In the genomic region with DNA sequence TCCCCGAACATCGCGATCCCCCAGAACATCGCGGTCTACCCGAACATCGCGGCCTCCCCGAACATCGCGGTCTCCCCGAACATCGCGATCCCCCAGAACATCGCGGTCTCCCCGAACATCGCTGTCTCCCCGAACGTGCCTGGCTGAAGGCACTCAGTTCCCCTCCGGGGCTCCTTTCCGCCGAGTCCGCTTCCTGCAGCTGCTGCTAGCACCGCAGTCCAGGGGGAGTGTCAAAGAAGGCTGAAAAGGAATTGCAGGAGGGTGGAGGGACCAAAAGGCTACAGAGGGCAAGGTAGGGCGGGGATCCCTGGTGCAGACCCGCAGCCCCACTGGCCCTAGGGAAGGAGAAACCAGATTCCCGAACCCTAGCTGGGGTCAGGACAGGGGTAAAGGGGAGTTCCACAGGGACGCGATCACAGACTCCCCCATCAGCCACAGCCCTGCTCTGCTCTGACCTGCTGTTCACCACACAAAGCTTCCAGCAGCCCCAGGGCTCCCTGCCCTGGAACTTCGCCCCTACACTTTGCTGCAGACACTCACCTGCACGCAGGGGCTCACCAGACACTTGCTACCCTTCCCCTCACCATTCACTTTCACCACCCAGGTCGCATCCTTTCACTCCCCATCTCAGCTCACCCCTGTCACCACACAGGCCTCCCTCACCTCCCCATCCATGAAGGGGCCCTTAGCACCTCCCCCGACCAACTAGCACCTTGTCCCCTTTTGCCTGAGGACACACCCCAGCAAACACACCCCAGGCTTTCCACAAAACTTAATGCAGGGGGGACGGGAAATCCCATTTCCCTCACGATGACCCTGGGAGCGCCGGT, we compare ENCODE assay signal across 8 cellular contexts. TPM values are rescaled to one million over a fixed set of nuclear protein-coding genes. Genes with fewer than 3 reads are reported as not detected.
DNase-seq lines count a peak whose midpoint lies in the region; ATAC-seq and TF ChIP-seq lines count a peak whose summit lies in the region.

No MANE protein-coding gene starts in this region.

- peak; percentile 29 for DNase-seq in activated naive CD4-positive, alpha-beta T cell treated with Interleukin-2 at 50 U/mL for 16 hours
- no peak for DNase-seq in activated naive CD4-positive, alpha-beta T cell treated with anti-CD3 and anti-CD28 coated beads, Interleukin-2, amount 50 U/mL, for 72 hours (ENCODE audit: low spot score in 2 of 2)
- DNase-seq in astrocyte of the cerebellum (ENCODE audit: low read depth) (no peak), left kidney (ENCODE audit: low read depth, low spot score) (peak; percentile 73), upper lobe of right lung (no peak)
- no peak for DNase-seq in NK-92 treated with Interleukin-12 subunit alpha and Interleukin-12 subunit beta, amount 100 ng/mL, for 24 hours (lab: John Stamatoyannopoulos, UW)

- no peaks in the 10 kb centered on the region for H3K9me3 ChIP-seq in upper lobe of right lung

- no peaks in the 10 kb centered on the region for H3K9me3 Mint-ChIP-seq in activated naive CD4-positive, alpha-beta T cell treated with anti-CD3 and anti-CD28 coated beads, Interleukin-2, amount 50 U/mL, for 72 hours

- peaks cover 51% of the 10 kb centered on the region for H3K27me3 ChIP-seq in upper lobe of right lung

- no peak overlapping the region for H3K27ac ChIP-seq in upper lobe of right lung

- no peak for ATAC-seq in activated naive CD4-positive, alpha-beta T cell treated with anti-CD3 and anti-CD28 coated beads, Interleukin-2, amount 50 U/mL, for 72 hours
- ATAC-seq in upper lobe of right lung, result no peak
- no peak for ATAC-seq in HG03460 (IDR thresholded peaks at IDR 0.05; ENCODE audit: unreplicated experiment)
- no peak for ATAC-seq in HG02571 (IDR thresholded peaks at IDR 0.05; ENCODE audit: unreplicated experiment)

- in situ Hi-C loops in astrocyte of the cerebellum (cut with HindIII; ENCODE audit: low sequenced_read_pairs), result no loop called here

- peaks cover 13% of the 10 kb centered on the region for H3K4me1 ChIP-seq in upper lobe of right lung

- intact Hi-C loops in upper lobe of right lung (cut with DNase I), result no loop called here

- H3K36me3 ChIP-seq in upper lobe of right lung, result no peaks in the 10 kb centered on the region

- no peak for TF ChIP-seq CTCF in astrocyte of the cerebellum (IDR thresholded peaks at IDR 0.05; ENCODE audit: low read depth, low read length, missing control alignments)
- TF ChIP-seq CTCF in upper lobe of right lung (IDR thresholded peaks at IDR 0.05), result no peak

- H3K36me3 Mint-ChIP-seq in activated naive CD4-positive, alpha-beta T cell treated with anti-CD3 and anti-CD28 coated beads, Interleukin-2, amount 50 U/mL, for 72 hours, result peaks cover 13 to 14% of the 10 kb centered on the region in 2 donors

- peak overlapping the region in 1 of 2 donors; percentile 80 for H3K27ac Mint-ChIP-seq in activated naive CD4-positive, alpha-beta T cell treated with anti-CD3 and anti-CD28 coated beads, Interleukin-2, amount 50 U/mL, for 72 hours

- peak overlapping the region; percentile 35 for H3K4me3 ChIP-seq in astrocyte of the cerebellum (ENCODE audit: low read depth, low read length)
- H3K4me3 ChIP-seq in upper lobe of right lung, result peak overlapping the region; percentile 61

RNA-seq across cellular contexts. Expression of gene ULBP1, which starts 1.7 kb away (rescaled TPM):
- total RNA-seq in activated naive CD4-positive, alpha-beta T cell treated with anti-CD3 and anti-CD28 coated beads, Interleukin-2, amount 50 U/mL, for 72 hours, result under 1 TPM; 0.77 to 0.99 TPM
- 1.2 TPM for total RNA-seq in upper lobe of right lung

RNA-seq across cellular contexts. Expression of gene ULBP2, which starts 23.6 kb away (rescaled TPM):
- total RNA-seq in activated naive CD4-positive, alpha-beta T cell treated with anti-CD3 and anti-CD28 coated beads, Interleukin-2, amount 50 U/mL, for 72 hours, result under 1 TPM; 0.18 to 0.66 TPM
- total RNA-seq in upper lobe of right lung, result 2.3 TPM

RNA-seq across cellular contexts. Expression of gene RAET1G, which starts 42.5 kb away (rescaled TPM):
- total RNA-seq in activated naive CD4-positive, alpha-beta T cell treated with anti-CD3 and anti-CD28 coated beads, Interleukin-2, amount 50 U/mL, for 72 hours, result not detected
- 1.2 TPM for total RNA-seq in upper lobe of right lung

RNA-seq across cellular contexts. Expression of gene RAET1L, which starts 59.9 kb away (rescaled TPM):
- not detected for total RNA-seq in activated naive CD4-positive, alpha-beta T cell treated with anti-CD3 and anti-CD28 coated beads, Interleukin-2, amount 50 U/mL, for 72 hours
- not detected for total RNA-seq in upper lobe of right lung

Comparison
In these comparisons a context has a peak if more than half of its experiments do, and no peak if none do; other contexts are left out.
1. DNase-seq: peak in activated naive CD4-positive, alpha-beta T cell treated with Interleukin-2 at 50 U/mL for 16 hours (single experiment) and left kidney (single experiment); none in activated naive CD4-positive, alpha-beta T cell treated with anti-CD3 and anti-CD28 coated beads, Interleukin-2, amount 50 U/mL, for 72 hours (0 of 2), astrocyte of the cerebellum (single experiment), upper lobe of right lung (single experiment) and NK-92 treated with Interleukin-12 subunit alpha and Interleukin-12 subunit beta, amount 100 ng/mL, for 24 hours (single experiment).